In genomic region chr15:99614749-99615288, GRCh38 we compare ENCODE assay signal across 8 cellular contexts. TPM values are rescaled to one million over a fixed set of nuclear protein-coding genes. Genes with fewer than 3 reads are reported as not detected.
DNase-seq lines count a peak whose midpoint lies in the region; ATAC-seq and TF ChIP-seq lines count a peak whose summit lies in the region.

No MANE protein-coding gene starts in this region.

- H3K36me3 ChIP-seq in Caco-2 (ENCODE audit: control insufficient read depth, insufficient read depth, low read length): no peaks in the 10 kb centered on the region
- H3K36me3 ChIP-seq in mucosa of rectum (ENCODE audit: control insufficient read depth in 2 of 2, insufficient read depth in 2 of 2, low read length in 2 of 2): no peaks in the 10 kb centered on the region

- peak in 1 of 2 experiments; percentile 9 for DNase-seq in Caco-2
- DNase-seq in chondrocyte (ENCODE audit: low spot score): no peak
- DNase-seq in GM13976 (ENCODE audit: low spot score): no peak
- no peak for DNase-seq in glutamatergic neuron
- no peak for DNase-seq in ureter (ENCODE audit: low spot score)

- H3K27ac Mint-ChIP-seq in Caco-2 (ENCODE audit: unreplicated experiment) (peak overlapping the region; percentile 17), chondrocyte (ENCODE audit: unreplicated experiment) (peak overlapping the region; percentile 24), glutamatergic neuron (ENCODE audit: unreplicated experiment) (no peak overlapping the region)

- H3K9me3 Mint-ChIP-seq in Caco-2 (ENCODE audit: unreplicated experiment): no peaks in the 10 kb centered on the region
- no peaks in the 10 kb centered on the region for H3K9me3 Mint-ChIP-seq in chondrocyte (ENCODE audit: low read depth)
- no peaks in the 10 kb centered on the region for H3K9me3 Mint-ChIP-seq in glutamatergic neuron (ENCODE audit: unreplicated experiment)

- H3K27me3 Mint-ChIP-seq in Caco-2 (ENCODE audit: insufficient read depth, unreplicated experiment) (no peaks in the 10 kb centered on the region), chondrocyte (ENCODE audit: low read depth) (no peaks in the 10 kb centered on the region), glutamatergic neuron (ENCODE audit: unreplicated experiment) (no peaks in the 10 kb centered on the region)

- H3K36me3 Mint-ChIP-seq in Caco-2 (ENCODE audit: insufficient read depth, unreplicated experiment): no peaks in the 10 kb centered on the region
- peaks cover 9% of the 10 kb centered on the region for H3K36me3 Mint-ChIP-seq in chondrocyte (ENCODE audit: low read depth)
- no peaks in the 10 kb centered on the region for H3K36me3 Mint-ChIP-seq in glutamatergic neuron (ENCODE audit: unreplicated experiment)

- intact Hi-C loops in Caco-2 (cut with micrococcal nuclease; ENCODE audit: unreplicated experiment): no loop called here

- CTCF ChIA-PET in Caco-2 (lab: Charles Lee): no interaction called here

- POLR2A ChIA-PET in Caco-2 (lab: Charles Lee): no interaction called here

- BruUV-seq in Caco-2 (replicated peaks; lab: Mats Ljungman, UMichigan): no TSS peak

- H3K27me3 ChIP-seq in Caco-2 (replicated peaks; ENCODE audit: control insufficient read depth, insufficient read depth, low read length) (no peaks in the 10 kb centered on the region), mucosa of rectum (ENCODE audit: control insufficient read depth in 2 of 2, insufficient read depth in 2 of 2, low read length in 2 of 2) (no peaks in the 10 kb centered on the region)

- TF ChIP-seq CTCF in Caco-2 (IDR thresholded peaks at IDR 0.05; ENCODE audit: insufficient read depth in 1 of 2, low read depth in 1 of 2, low read length in 1 of 2, severe bottlenecking in 1 of 2, unreplicated experiment in 1 of 2): no peak
- TF ChIP-seq CTCF in chondrocyte (IDR thresholded peaks at IDR 0.05): no peak
- no peak for TF ChIP-seq CTCF in GM13976 (IDR thresholded peaks at IDR 0.05; ENCODE audit: borderline replicate concordance, control extremely low read depth, extremely low read depth, insufficient read depth, missing control alignments)
- no peak for TF ChIP-seq CTCF in glutamatergic neuron (IDR thresholded peaks at IDR 0.05; ENCODE audit: partially characterized antibody, unreplicated experiment)

- H3K4me1 Mint-ChIP-seq in Caco-2 (ENCODE audit: low read depth, unreplicated experiment) (peaks cover 8% of the 10 kb centered on the region), chondrocyte (ENCODE audit: low read depth) (peaks cover 80% of the 10 kb centered on the region), glutamatergic neuron (ENCODE audit: low read depth, unreplicated experiment) (peaks cover 31% of the 10 kb centered on the region)

- peak overlapping the region; percentile 67 to 79 for H3K27ac ChIP-seq in mucosa of rectum (ENCODE audit: low read depth in 2 of 2, low read length in 2 of 2)

- H3K4me3 Mint-ChIP-seq in Caco-2 (ENCODE audit: unreplicated experiment) (no peak overlapping the region), chondrocyte (ENCODE audit: unreplicated experiment) (no peak overlapping the region), glutamatergic neuron (ENCODE audit: unreplicated experiment) (no peak overlapping the region)

- H3K9me3 ChIP-seq in Caco-2 (no peaks in the 10 kb centered on the region), mucosa of rectum (ENCODE audit: control insufficient read depth in 2 of 2, low read length in 2 of 2) (no peaks in the 10 kb centered on the region)

- H3K4me3 ChIP-seq in Caco-2 (ENCODE audit: low read depth, low read length) (no peak overlapping the region), mucosa of rectum (ENCODE audit: low read length in 2 of 2) (peak overlapping the region in 1 of 2 donors; percentile 39)

- in situ Hi-C loops in GM13976 (cut with MboI; ENCODE audit: low sequenced_read_pairs, unreplicated experiment): no loop called here

- H3K4me1 ChIP-seq in Caco-2 (peaks cover 20% of the 10 kb centered on the region), mucosa of rectum (ENCODE audit: control insufficient read depth in 2 of 2, insufficient read depth in 2 of 2, low read length in 2 of 2) (peaks cover 4 to 20% of the 10 kb centered on the region in 2 donors)

- no peak overlapping the region for H3K9ac ChIP-seq in mucosa of rectum (ENCODE audit: low read depth in 1 of 2, low read length in 2 of 2)

- ATAC-seq in HG03175 (IDR thresholded peaks at IDR 0.05; ENCODE audit: unreplicated experiment): peak; percentile 33
- ATAC-seq in GM18520 (IDR thresholded peaks at IDR 0.05; ENCODE audit: unreplicated experiment): no peak

RNA-seq across cellular contexts. Expression of gene MEF2A, which starts 49.0 kb away (rescaled TPM):
- 19.5 and 19.6 TPM in 2 replicates for total RNA-seq in Caco-2 (2022)
- 138 to 191 TPM (median 184 TPM) in 3 replicates for total RNA-seq in chondrocyte
- 49.5 TPM for total RNA-seq in glutamatergic neuron (ENCODE audit: unreplicated experiment)
- total RNA-seq in ureter: 74.2 TPM
